22 cellular contexts compared by ENCODE assay signal in the genomic region with DNA sequence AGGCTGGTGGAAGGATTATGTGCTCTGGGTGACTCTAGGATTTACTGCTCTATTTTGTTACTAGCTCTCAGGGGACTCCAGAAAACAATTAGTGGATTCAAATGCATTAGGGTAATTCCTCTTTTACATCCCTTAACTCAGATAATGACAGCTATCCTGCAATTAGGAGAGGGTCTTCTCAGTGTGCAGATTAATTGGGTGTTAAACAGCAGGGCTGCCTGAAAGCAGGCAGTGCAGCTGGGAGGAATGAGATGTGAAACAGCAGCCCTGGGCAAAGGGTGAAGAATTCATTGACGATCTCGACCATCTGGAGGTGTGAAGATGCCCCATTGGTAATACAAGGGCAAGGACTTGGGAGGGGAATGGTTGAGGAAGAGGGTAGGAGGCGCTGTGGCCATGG.
DNase-seq lines count a peak whose midpoint lies in the region; ATAC-seq, FAIRE-seq and TF ChIP-seq lines count a peak whose summit lies in the region.
"Had no signal": no experiment of that assay in that cellular context is flagged by ENCODE, and none has a peak within 500 bp of the region (broad histone marks: within the 10 kb centered on the region; RNA-seq: fewer than 3 reads in every experiment).

No MANE protein-coding gene starts in this region.

- CTCF ChIA-PET in Caco-2 (lab: Charles Lee) = no interaction called here

- H3K4me3 ChIP-seq in astrocyte (ENCODE audit: insufficient read depth, low read depth, low read length) (no peak overlapping the region), rectal smooth muscle tissue (ENCODE audit: low read length) (no peak overlapping the region), Caco-2 (ENCODE audit: low read depth, low read length) (no peak overlapping the region)
- H3K4me3 ChIP-seq: BLaER1, GM12878, SJCRH30 had no signal

- H3K4me2 ChIP-seq in astrocyte (ENCODE audit: low read length) = no peak overlapping the region
- H3K4me2 ChIP-seq: BLaER1 had no signal

- intact Hi-C loops in Caco-2 (cut with micrococcal nuclease; ENCODE audit: unreplicated experiment) = no loop called here

- H3K27ac ChIP-seq in astrocyte (ENCODE audit: low read depth, low read length) = no peak overlapping the region
- H3K27ac ChIP-seq in rectal smooth muscle tissue (ENCODE audit: low read depth, low read length) = peak overlapping the region; percentile 75
- H3K27ac ChIP-seq: BLaER1, SJCRH30 had no signal

- H3K9ac ChIP-seq in astrocyte (ENCODE audit: low read length) (no peak overlapping the region), rectal smooth muscle tissue (ENCODE audit: low read length) (no peak overlapping the region)
- H3K9ac ChIP-seq: BLaER1 had no signal

- POLR2A ChIA-PET in Caco-2 (lab: Charles Lee) = no interaction called here

- H3K27me3 ChIP-seq in astrocyte (ENCODE audit: insufficient read depth, low read length) = no peaks in the 10 kb centered on the region
- H3K27me3 ChIP-seq in rectal smooth muscle tissue (ENCODE audit: control insufficient read depth, insufficient read depth, low read length) = no peaks in the 10 kb centered on the region
- no peaks in the 10 kb centered on the region for H3K27me3 ChIP-seq in Caco-2 (replicated peaks; ENCODE audit: control insufficient read depth, insufficient read depth, low read length)
- H3K27me3 ChIP-seq: BLaER1, SJCRH30 had no signal

- H3K27ac Mint-ChIP-seq in astrocyte (ENCODE audit: unreplicated experiment) (no peak overlapping the region), Caco-2 (ENCODE audit: unreplicated experiment) (no peak overlapping the region)
- no peak overlapping the region for H3K27ac Mint-ChIP-seq in activated naive CD4-positive, alpha-beta T cell treated with anti-CD3 and anti-CD28 coated beads, Interleukin-2, amount 50 U/mL, for 72 hours
- H3K27ac Mint-ChIP-seq: CD8-positive, alpha-beta T cell; T-cell had no signal

- H3K4me3 Mint-ChIP-seq in astrocyte (ENCODE audit: unreplicated experiment) (no peak overlapping the region), Caco-2 (ENCODE audit: unreplicated experiment) (no peak overlapping the region)
- H3K4me3 Mint-ChIP-seq: CD8-positive, alpha-beta T cell; T-cell had no signal

- H3K4me1 Mint-ChIP-seq in astrocyte (ENCODE audit: low read depth, unreplicated experiment) (peaks cover 6% of the 10 kb centered on the region), Caco-2 (ENCODE audit: low read depth, unreplicated experiment) (no peaks in the 10 kb centered on the region)
- H3K4me1 Mint-ChIP-seq: T-cell had no signal

- peaks cover 3% of the 10 kb centered on the region for H3K36me3 Mint-ChIP-seq in astrocyte (ENCODE audit: low read depth, unreplicated experiment)
- H3K36me3 Mint-ChIP-seq in Caco-2 (ENCODE audit: insufficient read depth, unreplicated experiment) = no peaks in the 10 kb centered on the region
- H3K36me3 Mint-ChIP-seq in activated naive CD4-positive, alpha-beta T cell treated with anti-CD3 and anti-CD28 coated beads, Interleukin-2, amount 50 U/mL, for 72 hours = peaks cover 16 to 18% of the 10 kb centered on the region in 2 donors

- H3K79me2 ChIP-seq in astrocyte (ENCODE audit: insufficient read depth, low read length) = no peaks in the 10 kb centered on the region

- peaks cover 23% of the 10 kb centered on the region for H3K27me3 Mint-ChIP-seq in astrocyte (ENCODE audit: low read depth, unreplicated experiment)
- H3K27me3 Mint-ChIP-seq in Caco-2 (ENCODE audit: insufficient read depth, unreplicated experiment) = no peaks in the 10 kb centered on the region
- H3K27me3 Mint-ChIP-seq: T-cell had no signal

- H3K4me1 ChIP-seq in astrocyte (ENCODE audit: insufficient read depth, low read length) (peaks cover 18% of the 10 kb centered on the region), rectal smooth muscle tissue (ENCODE audit: control insufficient read depth, insufficient read depth, low read length) (peaks cover 25% of the 10 kb centered on the region), Caco-2 (no peaks in the 10 kb centered on the region)
- H3K4me1 ChIP-seq: BLaER1 had no signal

- H3K36me3 ChIP-seq in astrocyte (ENCODE audit: insufficient read depth, low read length) (no peaks in the 10 kb centered on the region), rectal smooth muscle tissue (ENCODE audit: control insufficient read depth, insufficient read depth, low read length) (peaks cover 12% of the 10 kb centered on the region), Caco-2 (ENCODE audit: control insufficient read depth, insufficient read depth, low read length) (no peaks in the 10 kb centered on the region)
- H3K36me3 ChIP-seq: SJCRH30 had no signal

- no peak for ATAC-seq in activated naive CD4-positive, alpha-beta T cell treated with anti-CD3 and anti-CD28 coated beads, Interleukin-2, amount 50 U/mL, for 72 hours
- ATAC-seq in HG03196 (IDR thresholded peaks at IDR 0.05; ENCODE audit: unreplicated experiment) = no peak
- ATAC-seq: CD8-positive, alpha-beta T cell; GM12878; T-cell had no signal

- H3K9me3 ChIP-seq in astrocyte (ENCODE audit: insufficient read depth, low read depth, low read length) (peaks cover 7% of the 10 kb centered on the region), Caco-2 (no peaks in the 10 kb centered on the region)

- peak; percentile 4 for DNase-seq in NCI-H1436 (lab: John Stamatoyannopoulos, UW)
- DNase-seq in NCI-H69 (lab: John Stamatoyannopoulos, UW) = peak; percentile 22
- no peak for DNase-seq in astrocyte (ENCODE audit: low read depth)
- no peak for DNase-seq in Caco-2
- DNase-seq in activated naive CD4-positive, alpha-beta T cell treated with anti-CD3 and anti-CD28 coated beads, Interleukin-2, amount 50 U/mL, for 72 hours (ENCODE audit: low spot score in 2 of 2) = no peak
- DNase-seq in globus pallidus (ENCODE audit: low spot score) = no peak
- DNase-seq: ACHN; CD8-positive, alpha-beta T cell; DND-41; H7; KG1; NCI-H1092; NCI-H2029 treated with DMSO at 0.1 percent for 48 hours; OCI-M1; SJCRH30; T-cell had no signal

- no peak overlapping the region for H2AFZ ChIP-seq in astrocyte (ENCODE audit: low read depth, low read length)

- no TSS peak for BruUV-seq in Caco-2 (replicated peaks; lab: Mats Ljungman, UMichigan)

- TF ChIP-seq CTCF in astrocyte (IDR thresholded peaks at IDR 0.05; ENCODE audit: insufficient read depth, low read depth, low read length) (no peak), Caco-2 (IDR thresholded peaks at IDR 0.05; ENCODE audit: insufficient read depth in 1 of 2, low read depth in 1 of 2, low read length in 1 of 2, severe bottlenecking in 1 of 2, unreplicated experiment in 1 of 2) (no peak)

- FAIRE-seq in astrocyte (lab: Jason Lieb, UNC) = peak; percentile 20
- FAIRE-seq: GM12878, HTR-8/SVneo, RCC 7860 had no signal

- no peaks in the 10 kb centered on the region for H4K20me1 ChIP-seq in astrocyte (ENCODE audit: insufficient read depth, low read length)
- H4K20me1 ChIP-seq: BLaER1 had no signal

- H3K9me3 Mint-ChIP-seq in astrocyte (ENCODE audit: unreplicated experiment) (no peaks in the 10 kb centered on the region), Caco-2 (ENCODE audit: unreplicated experiment) (no peaks in the 10 kb centered on the region)
- H3K9me3 Mint-ChIP-seq in activated naive CD4-positive, alpha-beta T cell treated with anti-CD3 and anti-CD28 coated beads, Interleukin-2, amount 50 U/mL, for 72 hours = peaks cover 4 to 7% of the 10 kb centered on the region in 2 donors

Comparison
In these comparisons a context has a peak if more than half of its experiments do, and no peak if none do; other contexts are left out.
1. DNase-seq: peak in NCI-H1436 (single experiment) and NCI-H69 (single experiment); none in astrocyte (single experiment), Caco-2 (0 of 2), activated naive CD4-positive, alpha-beta T cell treated with anti-CD3 and anti-CD28 coated beads, Interleukin-2, amount 50 U/mL, for 72 hours (0 of 2) and globus pallidus (single experiment).